ENCODE assay signal across 21 cellular contexts in the genomic region with DNA sequence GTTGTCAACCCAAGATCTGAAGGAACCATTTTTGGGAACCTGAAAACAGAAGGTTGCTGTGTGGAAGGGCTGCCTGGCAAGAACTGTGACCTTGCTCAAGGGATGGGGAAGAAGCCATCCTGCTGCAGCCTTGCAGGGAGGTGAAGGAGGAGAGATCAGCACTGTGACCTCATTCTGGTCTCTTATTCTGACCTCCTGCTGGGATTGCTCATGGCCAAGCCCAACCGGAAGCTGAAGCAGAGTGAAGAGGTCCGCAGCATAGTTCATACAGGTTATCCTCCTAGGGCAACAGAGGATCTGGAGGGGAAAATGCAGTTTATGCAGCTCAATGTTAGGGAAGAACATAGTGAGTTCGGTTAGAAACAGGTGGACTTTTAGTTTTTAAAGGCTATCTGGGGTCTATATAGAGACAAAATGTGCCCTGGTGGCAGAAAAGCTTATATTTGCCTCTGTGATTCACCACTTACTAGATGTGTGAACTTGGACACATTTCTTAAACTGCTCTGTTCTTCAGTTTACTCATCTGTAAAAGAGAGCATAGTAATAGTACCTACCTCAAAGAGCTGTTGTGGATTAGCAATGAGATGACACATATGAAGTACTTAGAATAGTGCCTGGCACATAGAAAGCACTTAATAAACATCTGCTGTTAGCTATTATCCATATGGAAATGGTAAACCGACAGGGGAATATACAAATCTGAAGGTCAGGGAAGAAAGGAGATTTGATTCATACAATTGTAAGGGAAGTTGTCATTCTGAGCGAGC. TPM values are rescaled to one million over a fixed set of nuclear protein-coding genes. Genes with fewer than 3 reads are reported as not detected.
DNase-seq lines count a peak whose midpoint lies in the region; ATAC-seq lines count a peak whose summit lies in the region.
"Had no signal": no experiment of that assay in that cellular context is flagged by ENCODE, and none has a peak within 500 bp of the region (broad histone marks: within the 10 kb centered on the region; RNA-seq: fewer than 3 reads in every experiment).

No MANE protein-coding gene starts in this region.

- no peaks in the 10 kb centered on the region for H3K9me3 ChIP-seq in HAP-1
- H3K9me3 ChIP-seq: body of pancreas, prostate gland had no signal

- ATAC-seq in GM21360 (IDR thresholded peaks at IDR 0.05; ENCODE audit: unreplicated experiment) = no peak
- ATAC-seq: body of pancreas, natural killer cell had no signal

- in situ Hi-C loops in HAP-1 (cut with MboI; ENCODE audit: low sequenced_read_pairs) (no loop called here), G401 (cut with HindIII; ENCODE audit: low sequenced_read_pairs) (no loop called here)

- no peaks in the 10 kb centered on the region for H3K4me1 ChIP-seq in HAP-1
- H3K4me1 ChIP-seq: body of pancreas, prostate gland had no signal

- DNase-seq in ELF-1 (ENCODE audit: low read depth, low spot score) = peak; percentile 73
- peak; percentile 34 for DNase-seq in LHCN-M2 (ENCODE audit: low read depth)
- DNase-seq in astrocyte of the hippocampus (ENCODE audit: low read depth, low spot score) = peak; percentile 8
- DNase-seq in iris pigment epithelial cell (ENCODE audit: low read depth) = peak; percentile 45
- DNase-seq in HAP-1 (ENCODE audit: low spot score in 2 of 2) = no peak
- no peak for DNase-seq in stimulated activated naive CD4-positive, alpha-beta T cell treated with Interleukin-2 at 50 U/mL for 16 hours (lab: John Stamatoyannopoulos, UW)
- no peak for DNase-seq in G401 (ENCODE audit: low spot score)
- DNase-seq: activated CD4-positive, alpha-beta T cell treated with anti-CD3 and anti-CD28 coated beads, Interleukin-2, amount 50 U/mL, for 4 hours; activated naive CD4-positive, alpha-beta T cell treated with anti-CD3 and anti-CD28 coated beads for 36 hours; activated T-cell treated with anti-CD3 and anti-CD28 coated beads for 4 hours; AML-193; body of pancreas; cortex of kidney; islet precursor cell; mammary epithelial cell; natural killer cell; NCI-H2029; NCI-H69; RPMI8226 had no signal

- H3K27me3 ChIP-seq in HAP-1 (ENCODE audit: low read depth) = no peaks in the 10 kb centered on the region
- H3K27me3 ChIP-seq: body of pancreas had no signal

- H3K4me3 ChIP-seq in HAP-1 = no peak overlapping the region
- H3K4me3 ChIP-seq: body of pancreas, prostate gland had no signal

- no peaks in the 10 kb centered on the region for H3K36me3 ChIP-seq in HAP-1 (replicated peaks)
- H3K36me3 ChIP-seq: prostate gland had no signal

RNA-seq across cellular contexts. Expression of a gene that starts 57.9 kb away (rescaled TPM):
- 16.4 and 23.8 TPM in 2 replicates for total RNA-seq in LHCN-M2 (2014; rRNA removed)
- polyA plus RNA-seq in LHCN-M2 (2012) = 7.3 TPM
- total RNA-seq in G401 (2014; rRNA removed; shearing (Covaris generic)) = 3.1 and 5.0 TPM in 2 replicates
- total RNA-seq: activated naive CD4-positive, alpha-beta T cell treated with anti-CD3 and anti-CD28 coated beads for 36 hours had no signal

Comparison
In these comparisons a context has a peak if more than half of its experiments do, and no peak if none do; other contexts are left out.
1. DNase-seq: peak in ELF-1 (single experiment), LHCN-M2 (single experiment), astrocyte of the hippocampus (single experiment) and iris pigment epithelial cell (single experiment); none in HAP-1 (0 of 2), stimulated activated naive CD4-positive, alpha-beta T cell treated with Interleukin-2 at 50 U/mL for 16 hours (single experiment) and G401 (single experiment).